9 cellular contexts compared by ENCODE assay signal in the genomic region with DNA sequence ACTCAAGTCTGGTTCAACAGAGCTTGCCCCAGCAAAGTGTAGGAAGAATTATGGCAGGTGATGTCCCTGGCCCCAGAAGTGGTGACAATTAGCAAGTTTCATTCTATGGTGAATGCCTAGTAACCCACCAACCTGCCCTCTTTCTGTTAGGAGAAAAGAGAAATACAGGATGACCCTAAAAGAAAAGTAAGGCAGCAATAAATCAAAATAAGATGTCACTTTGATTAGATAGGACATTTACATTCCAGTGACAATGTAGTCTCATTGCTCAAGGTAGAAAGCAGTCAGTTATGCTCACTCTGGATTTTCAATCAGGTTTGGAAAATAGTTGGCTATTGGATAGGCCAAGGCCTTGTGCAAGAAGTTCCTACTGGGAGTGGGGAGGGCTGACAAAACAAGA.
"Had no signal": no experiment of that assay in that cellular context is flagged by ENCODE, and none has a peak within 500 bp of the region (broad histone marks: within the 10 kb centered on the region; RNA-seq: fewer than 3 reads in every experiment).

No MANE protein-coding gene starts in this region.

- H2AFZ ChIP-seq: GM23248 had no signal

- H3K36me3 ChIP-seq: HAP-1 had no signal

- ATAC-seq: HCT116 had no signal

- H3K4me3 ChIP-seq: GM23248, HAP-1 had no signal

- H3K9ac ChIP-seq: GM23248 had no signal

- DNase-seq: GM23248, GOT3, H7, HFFc6, IMR-90, KBM-7 had no signal

- H3K27ac ChIP-seq: GM23248, HL-60 had no signal

- H3K9me3 ChIP-seq: HAP-1 had no signal
